Comparison of ENCODE assay signal across 22 cellular contexts in the genomic region with DNA sequence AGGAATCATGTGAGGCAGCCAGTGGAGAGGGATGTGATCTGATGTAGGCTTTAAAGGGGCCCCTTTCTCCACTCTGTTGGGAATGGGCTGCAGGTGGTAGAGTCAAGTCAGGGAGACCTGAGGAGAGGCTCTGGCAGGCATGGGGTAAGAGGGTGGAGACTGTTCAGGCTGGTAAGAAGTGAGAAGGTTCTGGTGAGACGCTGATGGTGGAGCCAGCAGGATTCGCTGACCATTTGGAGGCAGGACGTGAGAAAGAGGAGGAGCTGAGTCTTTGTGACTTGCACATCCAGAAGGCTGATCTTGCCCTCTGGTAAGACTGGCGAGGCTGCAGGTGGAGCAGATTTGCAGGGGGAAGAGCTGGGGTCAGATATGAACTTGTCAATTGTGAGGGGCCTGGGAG.
DNase-seq lines count a peak whose midpoint lies in the region; ATAC-seq and TF ChIP-seq lines count a peak whose summit lies in the region.
"Had no signal": no experiment of that assay in that cellular context is flagged by ENCODE, and none has a peak within 500 bp of the region (broad histone marks: within the 10 kb centered on the region; RNA-seq: fewer than 3 reads in every experiment).

No MANE protein-coding gene starts in this region.

- H3K4me3 Mint-ChIP-seq in GM23338 (no peak overlapping the region), endodermal cell (no peak overlapping the region), osteocyte (ENCODE audit: unreplicated experiment) (no peak overlapping the region)
- H3K4me3 Mint-ChIP-seq: CD14-positive monocyte; CD4-positive, alpha-beta T cell; CD8-positive, alpha-beta memory T cell; HFFc6 had no signal

- H3K9me3 Mint-ChIP-seq in GM23338 (peaks cover 8% of the 10 kb centered on the region; the same call in 2 of the 3 replicates), endodermal cell (peaks cover 8% of the 10 kb centered on the region), osteocyte (ENCODE audit: unreplicated experiment) (peaks cover 5% of the 10 kb centered on the region)

- H3K4me2 ChIP-seq in GM23338 (no peak overlapping the region), hepatocyte (no peak overlapping the region)
- H3K4me2 ChIP-seq: BLaER1 treated with 17β-estradiol and CSF1 and Interleukin-3, amounts not matched to agents 10 nM and 100 nM had no signal

- no peaks in the 10 kb centered on the region for H3K4me1 ChIP-seq in GM23338 (ENCODE audit: insufficient read depth)
- no peaks in the 10 kb centered on the region for H3K4me1 ChIP-seq in endodermal cell (ENCODE audit: control insufficient read depth, insufficient read depth, low read length)
- H3K4me1 ChIP-seq in hepatocyte (ENCODE audit: insufficient read depth), result no peaks in the 10 kb centered on the region
- H3K4me1 ChIP-seq: BLaER1 treated with 17β-estradiol and CSF1 and Interleukin-3, amounts not matched to agents 10 nM and 100 nM had no signal

- ATAC-seq in GM23338, result no peak
- no peak for ATAC-seq in GM18502 (IDR thresholded peaks at IDR 0.05; ENCODE audit: poor library complexity, unreplicated experiment)
- ATAC-seq in HG03571 (IDR thresholded peaks at IDR 0.05; ENCODE audit: unreplicated experiment), result no peak
- ATAC-seq: GM12878 had no signal

- no peak for DNase-seq in GM23338 (ENCODE audit: low spot score)
- DNase-seq in coronary artery (ENCODE audit: low spot score), result peak; percentile 45
- peak; percentile 45 for DNase-seq in endodermal cell
- DNase-seq in osteocyte (ENCODE audit: extremely low spot score, unreplicated experiment), result peak; percentile 57
- DNase-seq in KG1 (lab: John Stamatoyannopoulos, UW), result no peak
- DNase-seq in hepatocyte (ENCODE audit: low spot score), result no peak
- DNase-seq: BE2C; CD4-positive, alpha-beta T cell; CD8-positive, alpha-beta memory T cell; DMS 273 treated with DMSO at 0.1 percent for 48 hours; DMS79; EL; GDM1; GOT3; H7; HFFc6 had no signal

- H3K79me2 ChIP-seq in GM23338 (replicated peaks; ENCODE audit: insufficient read depth) (no peaks in the 10 kb centered on the region), hepatocyte (no peaks in the 10 kb centered on the region)

- 82 to 89% methylated on average over 4 of the region's 4 CpGs for WGBS in endodermal cell (ENCODE audit: insufficient coverage in 1 of 2, insufficient read length in 1 of 2), 2 experiments
- 62% methylated on average over 4 of the region's 4 CpGs for WGBS in hepatocyte (ENCODE audit: low lambda C conversion rate, missing lambda C conversion rate)

- H3K27ac Mint-ChIP-seq in GM23338, result no peak overlapping the region
- H3K27ac Mint-ChIP-seq in endodermal cell, result no peak overlapping the region
- no peak overlapping the region for H3K27ac Mint-ChIP-seq in osteocyte (ENCODE audit: unreplicated experiment)
- H3K27ac Mint-ChIP-seq: CD14-positive monocyte; CD4-positive, alpha-beta T cell; CD8-positive, alpha-beta memory T cell; HFFc6 had no signal

- H3K36me3 ChIP-seq in GM23338 (ENCODE audit: insufficient read depth) (no peaks in the 10 kb centered on the region), endodermal cell (ENCODE audit: control insufficient read depth, insufficient read depth, low read length) (no peaks in the 10 kb centered on the region), hepatocyte (replicated peaks; ENCODE audit: insufficient read depth, low read depth) (no peaks in the 10 kb centered on the region)
- H3K36me3 ChIP-seq: BE2C; BLaER1 treated with 17β-estradiol and CSF1 and Interleukin-3, amounts not matched to agents 10 nM and 100 nM had no signal

- no peak overlapping the region for H3K27ac ChIP-seq in GM23338 (ENCODE audit: low read depth)
- no peak overlapping the region for H3K27ac ChIP-seq in coronary artery
- no peak overlapping the region for H3K27ac ChIP-seq in endodermal cell (ENCODE audit: low read depth, low read length)
- H3K27ac ChIP-seq in hepatocyte, result no peak overlapping the region
- H3K27ac ChIP-seq: 22Rv1 had no signal

- peaks cover 3% of the 10 kb centered on the region for H3K27me3 Mint-ChIP-seq in GM23338 (ENCODE audit: insufficient read depth, low read depth, poor library complexity)
- peaks cover 19% of the 10 kb centered on the region for H3K27me3 Mint-ChIP-seq in endodermal cell (ENCODE audit: insufficient read depth)
- H3K27me3 Mint-ChIP-seq in osteocyte (ENCODE audit: unreplicated experiment), result peaks cover 5% of the 10 kb centered on the region
- H3K27me3 Mint-ChIP-seq: CD4-positive, alpha-beta T cell; CD8-positive, alpha-beta memory T cell had no signal

- H3K4me1 Mint-ChIP-seq in GM23338, result no peaks in the 10 kb centered on the region
- peaks cover 2% of the 10 kb centered on the region for H3K4me1 Mint-ChIP-seq in endodermal cell
- H3K4me1 Mint-ChIP-seq in osteocyte (ENCODE audit: unreplicated experiment), result no peaks in the 10 kb centered on the region
- H3K4me1 Mint-ChIP-seq: CD14-positive monocyte; CD8-positive, alpha-beta memory T cell had no signal

- peaks cover 3% of the 10 kb centered on the region; the same call in 1 of the 2 replicates for H3K9me2 ChIP-seq in GM23338 (ENCODE audit: insufficient read depth)
- H3K9me2 ChIP-seq in hepatocyte (replicated peaks; ENCODE audit: insufficient read depth), result no peaks in the 10 kb centered on the region

- TF ChIP-seq CTCF in GM23338 (conservative IDR thresholded peaks at IDR 0.05; ENCODE audit: low read depth in 2 of 2) (no peak), coronary artery (IDR thresholded peaks at IDR 0.05) (no peak), endodermal cell (conservative IDR thresholded peaks at IDR 0.05) (no peak), osteocyte (IDR thresholded peaks at IDR 0.05) (no peak), hepatocyte (IDR thresholded peaks at IDR 0.05; ENCODE audit: poor library complexity) (no peak)

- H2AFZ ChIP-seq in GM23338 (peak overlapping the region; percentile 10; the same call in 1 of the 2 replicates), hepatocyte (no peak overlapping the region)

- no peak overlapping the region for H3K9ac ChIP-seq in endodermal cell (ENCODE audit: extremely low read depth, low read length, poor library complexity, severe bottlenecking)
- H3K9ac ChIP-seq: BLaER1 treated with 17β-estradiol and CSF1 and Interleukin-3, amounts not matched to agents 10 nM and 100 nM had no signal

- H3K9me3 ChIP-seq in endodermal cell (ENCODE audit: control insufficient read depth, low read length) (no peaks in the 10 kb centered on the region), hepatocyte (ENCODE audit: low read depth) (no peaks in the 10 kb centered on the region)
- H3K9me3 ChIP-seq: BE2C had no signal

- H3K36me3 Mint-ChIP-seq in GM23338 (ENCODE audit: low read depth) (no peaks in the 10 kb centered on the region), endodermal cell (ENCODE audit: low read depth) (no peaks in the 10 kb centered on the region), osteocyte (ENCODE audit: unreplicated experiment) (no peaks in the 10 kb centered on the region)
- H3K36me3 Mint-ChIP-seq: CD14-positive monocyte; CD8-positive, alpha-beta memory T cell had no signal

- no peaks in the 10 kb centered on the region for H3K27me3 ChIP-seq in GM23338 (ENCODE audit: insufficient read depth)
- H3K27me3 ChIP-seq in endodermal cell (ENCODE audit: control insufficient read depth, insufficient read depth, low read length, poor library complexity, severe bottlenecking), result no peaks in the 10 kb centered on the region
- no peaks in the 10 kb centered on the region for H3K27me3 ChIP-seq in hepatocyte
- H3K27me3 ChIP-seq: BE2C; BLaER1 treated with 17β-estradiol and CSF1 and Interleukin-3, amounts not matched to agents 10 nM and 100 nM had no signal

- no peaks in the 10 kb centered on the region for H3F3A ChIP-seq in GM23338 (replicated peaks; ENCODE audit: low read depth)

- H4K20me1 ChIP-seq in GM23338 (replicated peaks; ENCODE audit: insufficient read depth), result no peaks in the 10 kb centered on the region
- no peaks in the 10 kb centered on the region for H4K20me1 ChIP-seq in hepatocyte (ENCODE audit: insufficient read depth, poor library complexity, severe bottlenecking)
- H4K20me1 ChIP-seq: BLaER1 treated with 17β-estradiol and CSF1 and Interleukin-3, amounts not matched to agents 10 nM and 100 nM had no signal

- H3K4me3 ChIP-seq in GM23338 (no peak overlapping the region), coronary artery (no peak overlapping the region), endodermal cell (ENCODE audit: low read length) (no peak overlapping the region), hepatocyte (no peak overlapping the region)
- H3K4me3 ChIP-seq: BLaER1 treated with 17β-estradiol and CSF1 and Interleukin-3, amounts not matched to agents 10 nM and 100 nM; GM12878 had no signal

TF ChIP-seq in GM23338, 12 proteins besides CTCF, POLR2A, EP300 and RAD21 (continues in another document):
- TF ChIP-seq JUNB (IDR thresholded peaks at IDR 0.05; ENCODE audit: unreplicated experiment) (no peak), EZH2phosphoT487 (IDR thresholded peaks at IDR 0.05; ENCODE audit: unreplicated experiment) (no peak), EZH2 (IDR thresholded peaks at IDR 0.05; ENCODE audit: low read depth, unreplicated experiment) (no peak), POLR2AphosphoS5 (IDR thresholded peaks at IDR 0.05; ENCODE audit: low read depth) (no peak), ZNF114 (CRISPR knock-in tag; IDR thresholded peaks at IDR 0.05) (no peak)

Comparison
In these comparisons a context has a peak if more than half of its experiments do, and no peak if none do; other contexts are left out.
1. DNase-seq: peak in coronary artery (single experiment), endodermal cell (single experiment) and osteocyte (single experiment); none in GM23338 (single experiment), KG1 (single experiment) and hepatocyte (single experiment).